Comparison of ENCODE assay signal across 22 cellular contexts in the genomic region with DNA sequence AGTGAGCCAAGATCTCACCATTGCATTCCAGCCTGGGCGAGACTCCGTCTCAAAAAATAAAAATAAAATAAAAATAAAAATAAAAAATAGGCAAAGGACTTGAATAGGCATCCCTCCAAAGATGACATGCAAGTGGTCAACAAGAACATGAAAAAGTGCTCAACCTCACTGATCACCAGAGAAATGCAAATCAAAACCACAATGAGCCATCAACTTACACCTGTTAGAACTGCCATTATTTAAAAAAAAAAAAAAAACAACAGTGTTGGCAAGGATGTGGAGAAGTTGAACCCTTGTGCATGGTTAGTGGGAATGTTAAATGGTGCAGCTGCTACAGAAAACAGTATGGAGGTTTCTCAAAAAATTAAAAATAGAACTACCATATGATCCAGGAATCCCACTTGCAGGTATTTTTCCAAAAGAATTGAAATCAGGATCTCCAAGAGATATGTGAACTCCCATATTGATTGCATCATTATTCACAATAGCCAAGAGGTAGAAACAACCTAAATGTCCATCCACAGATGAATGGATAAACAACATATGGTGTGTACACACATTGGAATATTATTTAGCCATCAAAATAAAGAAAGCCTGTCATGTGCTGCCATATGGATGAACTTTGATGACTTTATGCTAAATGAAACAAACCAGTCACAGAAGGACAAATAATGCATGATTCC. TPM values are rescaled to one million over a fixed set of nuclear protein-coding genes. Genes with fewer than 3 reads are reported as not detected.
DNase-seq lines count a peak whose midpoint lies in the region; ATAC-seq, FAIRE-seq and TF ChIP-seq lines count a peak whose summit lies in the region.
"Had no signal": no experiment of that assay in that cellular context is flagged by ENCODE, and none has a peak within 500 bp of the region (broad histone marks: within the 10 kb centered on the region; RNA-seq: fewer than 3 reads in every experiment).

No MANE protein-coding gene starts in this region.

- no peak for FAIRE-seq in HTR-8/SVneo (lab: Jason Lieb, UNC)
- FAIRE-seq: A204.1, GM19239, H1, islet of Langerhans had no signal

- H3K79me2 ChIP-seq in MM.1S (ENCODE audit: low read length) = no peaks in the 10 kb centered on the region

- H3K4me1 ChIP-seq in BLaER1 treated with 17β-estradiol and CSF1 and Interleukin-3, amounts not matched to agents 10 nM and 100 nM = peaks cover 61 to 81% (median 75%) of the 10 kb centered on the region in 10 experiments
- H3K4me1 ChIP-seq in MM.1S (ENCODE audit: low read length) = peaks cover 64% of the 10 kb centered on the region
- no peaks in the 10 kb centered on the region for H3K4me1 ChIP-seq in BE2C

- H3K9me3 ChIP-seq in BLaER1 treated with 17β-estradiol and CSF1 and Interleukin-3, amounts not matched to agents 10 nM and 100 nM (replicated peaks in 1 of 11) = no peaks in the 10 kb centered on the region
- H3K9me3 ChIP-seq in MM.1S (replicated peaks; ENCODE audit: insufficient read depth, low read length) = no peaks in the 10 kb centered on the region
- no peaks in the 10 kb centered on the region for H3K9me3 ChIP-seq in BE2C
- H3K9me3 ChIP-seq: adrenal gland, esophagus muscularis mucosa, upper lobe of right lung had no signal

- no peaks in the 10 kb centered on the region for H3K36me3 ChIP-seq in BLaER1 treated with 17β-estradiol and CSF1 and Interleukin-3, amounts not matched to agents 10 nM and 100 nM
- no peaks in the 10 kb centered on the region for H3K36me3 ChIP-seq in MM.1S (replicated peaks; ENCODE audit: insufficient read depth, low read length)
- H3K36me3 ChIP-seq in BE2C = no peaks in the 10 kb centered on the region
- H3K36me3 ChIP-seq: adrenal gland, esophagus muscularis mucosa, upper lobe of right lung had no signal

- H3K4me3 ChIP-seq in BLaER1 treated with 17β-estradiol and CSF1 and Interleukin-3, amounts not matched to agents 10 nM and 100 nM = no peak overlapping the region
- H3K4me3 ChIP-seq in MM.1S (ENCODE audit: low read length) (no peak overlapping the region), BE2C (ENCODE audit: low read depth, low read length) (no peak overlapping the region)
- H3K4me3 ChIP-seq: adrenal gland, esophagus muscularis mucosa, upper lobe of right lung had no signal

- peak overlapping the region in 2 of 11 experiments; percentile 2 to 92; a peak in 1 of 22 replicates for H3K27ac ChIP-seq in BLaER1 treated with 17β-estradiol and CSF1 and Interleukin-3, amounts not matched to agents 10 nM and 100 nM
- H3K27ac ChIP-seq in MM.1S (ENCODE audit: low read length) = peak overlapping the region; percentile 100; the same call in 1 of the 2 replicates
- H3K27ac ChIP-seq: adrenal gland, esophagus muscularis mucosa, upper lobe of right lung had no signal

- DNase-seq in MM.1S (peak; percentile 91), BE2C (no peak), germinal center (ENCODE audit: low spot score) (no peak), HTR-8/SVneo (ENCODE audit: insufficient read length, low spot score) (no peak)
- DNase-seq: adrenal gland; CD4-positive, alpha-beta memory T cell; naive thymus-derived CD8-positive, alpha-beta T cell; NCI-H1436; NCI-H226; stimulated activated CD4-positive, alpha-beta T cell treated with anti-CD3 and anti-CD28 coated beads, Interleukin-12 subunit alpha, Interleukin-12 subunit beta, amount 100 ng/mL, for 4 hours; stimulated activated naive B cell treated with anti-CD40 and anti-IgM and Interleukin-4, amounts not matched to agents 10 μg/mL and 1 μg/mL and 100 μg/mL, for 72 hours; upper lobe of right lung had no signal

- peak; percentile 45 for ATAC-seq in GM19043 (IDR thresholded peaks at IDR 0.05; ENCODE audit: low read depth, unreplicated experiment)
- ATAC-seq in HG02642 (IDR thresholded peaks at IDR 0.05; ENCODE audit: poor library complexity, unreplicated experiment) = peak; percentile 45
- no peak for ATAC-seq in HG03139 (IDR thresholded peaks at IDR 0.05; ENCODE audit: unreplicated experiment)
- ATAC-seq: naive thymus-derived CD8-positive, alpha-beta T cell; Right ventricle myocardium inferior; stimulated activated naive B cell treated with anti-CD40 and anti-IgM and Interleukin-4, amounts not matched to agents 10 μg/mL and 1 μg/mL and 100 μg/mL, for 72 hours; upper lobe of right lung had no signal

- peak overlapping the region; percentile 18 to 99 (median 92); a peak in 19 of 22 replicates for H3K4me2 ChIP-seq in BLaER1 treated with 17β-estradiol and CSF1 and Interleukin-3, amounts not matched to agents 10 nM and 100 nM
- H3K4me2 ChIP-seq in MM.1S (ENCODE audit: low read depth, low read length) = peak overlapping the region; percentile 21; the same call in 1 of the 2 replicates

- H3K9me2 ChIP-seq in MM.1S (replicated peaks; ENCODE audit: insufficient read depth, low read length) = no peaks in the 10 kb centered on the region

- no peaks in the 10 kb centered on the region for H4K20me1 ChIP-seq in BLaER1 treated with 17β-estradiol and CSF1 and Interleukin-3, amounts not matched to agents 10 nM and 100 nM
- no peaks in the 10 kb centered on the region for H4K20me1 ChIP-seq in MM.1S (ENCODE audit: insufficient read depth, low read length)

- peaks cover 40% of the 10 kb centered on the region for H3F3A ChIP-seq in MM.1S (ENCODE audit: insufficient read depth, low read length)

- TF ChIP-seq CTCF in MM.1S (IDR thresholded peaks at IDR 0.05; ENCODE audit: low read length) (no peak), BE2C (IDR thresholded peaks at IDR 0.05; ENCODE audit: low read depth, low read length) (no peak)

- H2AFZ ChIP-seq in MM.1S (ENCODE audit: low read length) = no peak overlapping the region

- no peak overlapping the region for H3K9ac ChIP-seq in BLaER1 treated with 17β-estradiol and CSF1 and Interleukin-3, amounts not matched to agents 10 nM and 100 nM
- no peak overlapping the region; the same call in 1 of the 2 replicates for H3K9ac ChIP-seq in MM.1S (ENCODE audit: low read length)

- H3K27me3 ChIP-seq in BLaER1 treated with 17β-estradiol and CSF1 and Interleukin-3, amounts not matched to agents 10 nM and 100 nM = no peaks in the 10 kb centered on the region
- H3K27me3 ChIP-seq in MM.1S (replicated peaks; ENCODE audit: insufficient read depth, low read length) (no peaks in the 10 kb centered on the region), BE2C (no peaks in the 10 kb centered on the region)
- H3K27me3 ChIP-seq: adrenal gland, esophagus muscularis mucosa, upper lobe of right lung had no signal

RNA-seq across cellular contexts. Expression of gene C20orf203, which starts 2.8 kb away (rescaled TPM):
- not detected for polyA plus RNA-seq in BE2C (2012; ENCODE audit: insufficient read depth, insufficient read length, low read depth)
- polyA plus RNA-seq: CD4-positive, alpha-beta memory T cell had no signal
